20 cellular contexts compared by ENCODE assay signal in the genomic region with DNA sequence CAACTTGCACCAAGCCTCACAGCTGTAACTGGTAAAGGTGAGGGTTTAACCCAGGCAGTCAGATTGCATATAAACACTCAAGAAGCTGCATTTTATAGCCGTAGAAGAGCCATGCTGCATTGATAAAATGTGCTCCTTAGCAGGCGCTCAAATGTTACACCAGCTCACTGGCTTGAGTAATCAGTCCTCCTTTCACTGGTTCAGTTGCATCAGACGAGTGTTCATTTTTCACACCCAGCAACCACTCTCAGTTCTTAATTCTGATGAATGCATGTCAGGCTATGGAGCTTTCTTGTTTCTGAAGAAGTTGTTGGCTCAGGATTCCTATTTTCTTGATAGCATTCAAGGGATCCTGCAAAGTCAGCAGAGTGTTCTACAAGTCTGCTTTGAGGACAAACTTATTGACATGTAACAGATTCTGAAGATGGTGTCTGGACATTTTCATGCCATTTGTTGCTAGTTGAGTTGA.
A peak's percentile ranks its signal among the peaks of the same experiment; 100 is the strongest.
DNase-seq lines count a peak whose midpoint lies in the region; ATAC-seq and TF ChIP-seq lines count a peak whose summit lies in the region.
"Had no signal": no experiment of that assay in that cellular context is flagged by ENCODE, and none has a peak within 500 bp of the region (broad histone marks: within the 10 kb centered on the region; RNA-seq: fewer than 3 reads in every experiment).

No MANE protein-coding gene starts in this region.

- no peak for ATAC-seq in GM18873 (IDR thresholded peaks at IDR 0.05; ENCODE audit: low FRiP score, unreplicated experiment)

- H3K4me3 ChIP-seq in HL-60 (replicated peaks; ENCODE audit: insufficient read depth, low read length) (no peak overlapping the region), OCI-LY1 (ENCODE audit: low read depth, low read length, poor library complexity, severe bottlenecking) (no peak overlapping the region), vagina (no peak overlapping the region)

- no peaks in the 10 kb centered on the region for H3K36me3 ChIP-seq in OCI-LY1 (ENCODE audit: insufficient read depth, low read length)
- no peaks in the 10 kb centered on the region for H3K36me3 ChIP-seq in vagina

- H3K27ac ChIP-seq in HL-60 (replicated peaks): peak overlapping the region; percentile 12; the same call in 1 of the 2 replicates
- H3K27ac ChIP-seq in OCI-LY1 (ENCODE audit: low read depth, low read length, poor library complexity, severe bottlenecking): peak overlapping the region; percentile 59
- H3K27ac ChIP-seq in vagina: no peak overlapping the region

- no peaks in the 10 kb centered on the region for H3K79me2 ChIP-seq in OCI-LY1 (ENCODE audit: insufficient read depth, low read length)

- H3K9ac ChIP-seq in OCI-LY1 (ENCODE audit: low read length): no peak overlapping the region; the same call in 1 of the 2 replicates

- no peak for TF ChIP-seq CTCF in HL-60 (IDR thresholded peaks at IDR 0.05; ENCODE audit: insufficient read depth, low read length)
- no peak for TF ChIP-seq CTCF in OCI-LY1 (IDR thresholded peaks at IDR 0.05; ENCODE audit: low read length)
- no peak for TF ChIP-seq CTCF in vagina (IDR thresholded peaks at IDR 0.05)

- H3K9me3 ChIP-seq in OCI-LY1 (ENCODE audit: low read length): no peaks in the 10 kb centered on the region
- no peaks in the 10 kb centered on the region for H3K9me3 ChIP-seq in vagina

- H3K9me2 ChIP-seq in OCI-LY1 (ENCODE audit: low read depth, low read length): no peaks in the 10 kb centered on the region

- intact Hi-C loops in vagina (cut with DNase I): no loop called here

- no peak for TF ChIP-seq POLR2A in vagina (IDR thresholded peaks at IDR 0.05)

- peaks cover 35% of the 10 kb centered on the region for H3K4me1 ChIP-seq in OCI-LY1 (ENCODE audit: insufficient read depth, low read length, severe bottlenecking)
- no peaks in the 10 kb centered on the region for H3K4me1 ChIP-seq in vagina

- H2AFZ ChIP-seq in OCI-LY1 (ENCODE audit: low read length): no peak overlapping the region

- no peaks in the 10 kb centered on the region for H3F3A ChIP-seq in OCI-LY1 (ENCODE audit: insufficient read depth, low read length)

- peak; percentile 57 for DNase-seq in CD1c-positive myeloid dendritic cell (ENCODE audit: extremely low spot score)
- peak; percentile 41 to 75 for DNase-seq in HL-60 (ENCODE audit: low read depth in 1 of 2, low spot score in 1 of 2)
- DNase-seq in inferior parietal cortex (ENCODE audit: extremely low spot score): peak; percentile 41
- no peak for DNase-seq in mesenteric fat pad (ENCODE audit: low spot score)
- DNase-seq in vagina (ENCODE audit: extremely low spot score in 2 of 2): no peak
- no peak for DNase-seq in dedifferentiated amniotic fluid mesenchymal stem cell (ENCODE audit: extremely low spot score)
- DNase-seq: ACHN; CD8-positive, alpha-beta memory T cell; DMS 273 treated with DMSO at 0.1 percent for 48 hours; HCEC 1CT; IMR-90; Kasumi-1; NCI-H1048; NCI-H1694; NCI-H2107; NCI-H345; NCI-H69; SHP77 treated with DMSO at 0.1 percent for 48 hours had no signal

- H3K4me2 ChIP-seq in OCI-LY1 (ENCODE audit: low read length): no peak overlapping the region; the same call in 1 of the 2 replicates

- no peaks in the 10 kb centered on the region for H4K20me1 ChIP-seq in OCI-LY1 (ENCODE audit: insufficient read depth, low read length)

- H3K27me3 ChIP-seq in HL-60 (ENCODE audit: insufficient read depth, poor library complexity, severe bottlenecking) (no peaks in the 10 kb centered on the region), OCI-LY1 (ENCODE audit: insufficient read depth, low read length) (no peaks in the 10 kb centered on the region), vagina (no peaks in the 10 kb centered on the region)

Comparison
In these comparisons a context has a peak if more than half of its experiments do, and no peak if none do; other contexts are left out.
1. DNase-seq: peak in CD1c-positive myeloid dendritic cell (single experiment), HL-60 (2 of 2) and inferior parietal cortex (single experiment); none in mesenteric fat pad (single experiment), vagina (0 of 2) and dedifferentiated amniotic fluid mesenchymal stem cell (single experiment).